ENCODE assay signal across 1 cellular context in genomic region chr1:164586619-164587018, GRCh38.
TF ChIP-seq lines count a peak whose summit lies in the region.

No MANE protein-coding gene starts in this region.

TF ChIP-seq in IMR-90, 13 proteins besides CTCF, POLR2A, EP300 and RAD21 (continued from another document):
- no peak for TF ChIP-seq BHLHE40 (IDR thresholded peaks at IDR 0.05; ENCODE audit: low read depth, low read length)
- TF ChIP-seq FOS (IDR thresholded peaks at IDR 0.05; ENCODE audit: low read depth, low read length): no peak
- TF ChIP-seq RFX5 (IDR thresholded peaks at IDR 0.05; ENCODE audit: low read depth, low read length): no peak
- TF ChIP-seq MAFK (IDR thresholded peaks at IDR 0.05; ENCODE audit: low read depth, low read length): no peak
- no peak for TF ChIP-seq MXI1 (IDR thresholded peaks at IDR 0.05; ENCODE audit: borderline replicate concordance, low read depth, low read length)
- no peak for TF ChIP-seq ELK1 (IDR thresholded peaks at IDR 0.05; ENCODE audit: borderline replicate concordance, low read depth, low read length)
